Comparison of ENCODE assay signal across 24 cellular contexts in genomic region chr4:14000091-14000814, GRCh38.
"Had no signal": no experiment of that assay in that cellular context is flagged by ENCODE, and none has a peak within 500 bp of the region (broad histone marks: within the 10 kb centered on the region; RNA-seq: fewer than 3 reads in every experiment).

No MANE protein-coding gene starts in this region.

- DNase-seq: activated CD4-positive, alpha-beta memory T cell treated with anti-CD3 and anti-CD28 coated beads for 36 hours; activated CD4-positive, alpha-beta T cell treated with anti-CD3 and anti-CD28 coated beads for 48 hours; activated CD8-positive, alpha-beta memory T cell treated with anti-CD3 and anti-CD28 coated beads, Interleukin-2, amount 50 U/mL, for 4 hours; activated gamma-delta T cell; activated naive CD8-positive, alpha-beta T cell treated with anti-CD3 and anti-CD28 coated beads, Interleukin-2, amount 50 U/mL, for 24 hours; activated T-cell treated with anti-CD3 and anti-CD28 coated beads, Interleukin-2, amount 50 U/mL, for 1 hour; cerebellar nuclear complex; colonic mucosa; effector memory CD4-positive, alpha-beta T cell; head of caudate nucleus; hippocampal formation; left cardiac atrium; left ventricle myocardium superior; ovary; right lobe of liver; stimulated activated CD4-positive, alpha-beta T cell treated with anti-CD3 and anti-CD28 coated beads, Interleukin-2, amount 100 ng/mL, for 48 hours; stimulated activated naive CD8-positive, alpha-beta T cell treated with anti-CD3 and anti-CD28 coated beads, Interleukin-15, Interleukin-2, amounts not matched to agents 100 U/mL and 50 U/mL, for 24 hours; trophoblast cell had no signal

- ATAC-seq: activated naive CD8-positive, alpha-beta T cell treated with anti-CD3 and anti-CD28 coated beads, Interleukin-2, amount 50 U/mL, for 24 hours; left cardiac atrium; left ventricle myocardium superior; right lobe of liver; stimulated activated naive CD8-positive, alpha-beta T cell treated with anti-CD3 and anti-CD28 coated beads, Interleukin-15, Interleukin-2, amounts not matched to agents 100 U/mL and 50 U/mL, for 24 hours had no signal

- H3K27ac Mint-ChIP-seq: activated CD4-positive, alpha-beta memory T cell treated with anti-CD3 and anti-CD28 coated beads for 36 hours; activated naive CD4-positive, alpha-beta T cell treated with anti-CD3 and anti-CD28 coated beads, Interleukin-2, amount 50 U/mL, for 24 hours; activated naive CD8-positive, alpha-beta T cell treated with anti-CD3 and anti-CD28 coated beads, Interleukin-2, amount 50 U/mL, for 24 hours; progenitor cell of endocrine pancreas; T-helper 2 cell treated with Interferon-gamma antibody and Interleukin-4, amounts not matched to agents 5 μg/mL and 100 μg/mL, for 36 hours had no signal

- H3K4me3 Mint-ChIP-seq: activated CD4-positive, alpha-beta memory T cell treated with anti-CD3 and anti-CD28 coated beads for 36 hours; activated naive CD4-positive, alpha-beta T cell treated with anti-CD3 and anti-CD28 coated beads, Interleukin-2, amount 50 U/mL, for 24 hours; activated naive CD8-positive, alpha-beta T cell treated with anti-CD3 and anti-CD28 coated beads, Interleukin-2, amount 50 U/mL, for 24 hours; nephron; T-helper 2 cell treated with Interferon-gamma antibody and Interleukin-4, amounts not matched to agents 5 μg/mL and 100 μg/mL, for 36 hours had no signal

- H3K27ac ChIP-seq: cardiac muscle cell, colonic mucosa, ovary, right lobe of liver, thoracic aorta had no signal

- H3K27me3 Mint-ChIP-seq: activated CD4-positive, alpha-beta memory T cell treated with anti-CD3 and anti-CD28 coated beads for 36 hours; activated naive CD8-positive, alpha-beta T cell treated with anti-CD3 and anti-CD28 coated beads, Interleukin-2, amount 50 U/mL, for 24 hours; progenitor cell of endocrine pancreas had no signal

- H3K36me3 Mint-ChIP-seq: activated CD4-positive, alpha-beta memory T cell treated with anti-CD3 and anti-CD28 coated beads for 36 hours; activated naive CD4-positive, alpha-beta T cell treated with anti-CD3 and anti-CD28 coated beads, Interleukin-2, amount 50 U/mL, for 24 hours had no signal

- H3K4me1 Mint-ChIP-seq: activated naive CD4-positive, alpha-beta T cell treated with anti-CD3 and anti-CD28 coated beads, Interleukin-2, amount 50 U/mL, for 24 hours; activated naive CD8-positive, alpha-beta T cell treated with anti-CD3 and anti-CD28 coated beads, Interleukin-2, amount 50 U/mL, for 24 hours; nephron had no signal
